In genomic region chr19:35468637-35469036, GRCh38 we compare ENCODE assay signal across 1 cellular context.
A peak's percentile ranks its signal among the peaks of the same experiment; 100 is the strongest.
TF ChIP-seq lines count a peak whose summit lies in the region.

No MANE protein-coding gene starts in this region.

TF ChIP-seq in HepG2, 621 proteins besides CTCF, POLR2A, EP300 and RAD21 (continues in another document):
- TF ChIP-seq NFIB (CRISPR knock-in tag; IDR thresholded peaks at IDR 0.05; ENCODE audit: borderline replicate concordance) = no peak
- TF ChIP-seq ZNF235 (CRISPR knock-in tag; IDR thresholded peaks at IDR 0.05; ENCODE audit: borderline replicate concordance) = no peak
- TF ChIP-seq, protein P1, sequence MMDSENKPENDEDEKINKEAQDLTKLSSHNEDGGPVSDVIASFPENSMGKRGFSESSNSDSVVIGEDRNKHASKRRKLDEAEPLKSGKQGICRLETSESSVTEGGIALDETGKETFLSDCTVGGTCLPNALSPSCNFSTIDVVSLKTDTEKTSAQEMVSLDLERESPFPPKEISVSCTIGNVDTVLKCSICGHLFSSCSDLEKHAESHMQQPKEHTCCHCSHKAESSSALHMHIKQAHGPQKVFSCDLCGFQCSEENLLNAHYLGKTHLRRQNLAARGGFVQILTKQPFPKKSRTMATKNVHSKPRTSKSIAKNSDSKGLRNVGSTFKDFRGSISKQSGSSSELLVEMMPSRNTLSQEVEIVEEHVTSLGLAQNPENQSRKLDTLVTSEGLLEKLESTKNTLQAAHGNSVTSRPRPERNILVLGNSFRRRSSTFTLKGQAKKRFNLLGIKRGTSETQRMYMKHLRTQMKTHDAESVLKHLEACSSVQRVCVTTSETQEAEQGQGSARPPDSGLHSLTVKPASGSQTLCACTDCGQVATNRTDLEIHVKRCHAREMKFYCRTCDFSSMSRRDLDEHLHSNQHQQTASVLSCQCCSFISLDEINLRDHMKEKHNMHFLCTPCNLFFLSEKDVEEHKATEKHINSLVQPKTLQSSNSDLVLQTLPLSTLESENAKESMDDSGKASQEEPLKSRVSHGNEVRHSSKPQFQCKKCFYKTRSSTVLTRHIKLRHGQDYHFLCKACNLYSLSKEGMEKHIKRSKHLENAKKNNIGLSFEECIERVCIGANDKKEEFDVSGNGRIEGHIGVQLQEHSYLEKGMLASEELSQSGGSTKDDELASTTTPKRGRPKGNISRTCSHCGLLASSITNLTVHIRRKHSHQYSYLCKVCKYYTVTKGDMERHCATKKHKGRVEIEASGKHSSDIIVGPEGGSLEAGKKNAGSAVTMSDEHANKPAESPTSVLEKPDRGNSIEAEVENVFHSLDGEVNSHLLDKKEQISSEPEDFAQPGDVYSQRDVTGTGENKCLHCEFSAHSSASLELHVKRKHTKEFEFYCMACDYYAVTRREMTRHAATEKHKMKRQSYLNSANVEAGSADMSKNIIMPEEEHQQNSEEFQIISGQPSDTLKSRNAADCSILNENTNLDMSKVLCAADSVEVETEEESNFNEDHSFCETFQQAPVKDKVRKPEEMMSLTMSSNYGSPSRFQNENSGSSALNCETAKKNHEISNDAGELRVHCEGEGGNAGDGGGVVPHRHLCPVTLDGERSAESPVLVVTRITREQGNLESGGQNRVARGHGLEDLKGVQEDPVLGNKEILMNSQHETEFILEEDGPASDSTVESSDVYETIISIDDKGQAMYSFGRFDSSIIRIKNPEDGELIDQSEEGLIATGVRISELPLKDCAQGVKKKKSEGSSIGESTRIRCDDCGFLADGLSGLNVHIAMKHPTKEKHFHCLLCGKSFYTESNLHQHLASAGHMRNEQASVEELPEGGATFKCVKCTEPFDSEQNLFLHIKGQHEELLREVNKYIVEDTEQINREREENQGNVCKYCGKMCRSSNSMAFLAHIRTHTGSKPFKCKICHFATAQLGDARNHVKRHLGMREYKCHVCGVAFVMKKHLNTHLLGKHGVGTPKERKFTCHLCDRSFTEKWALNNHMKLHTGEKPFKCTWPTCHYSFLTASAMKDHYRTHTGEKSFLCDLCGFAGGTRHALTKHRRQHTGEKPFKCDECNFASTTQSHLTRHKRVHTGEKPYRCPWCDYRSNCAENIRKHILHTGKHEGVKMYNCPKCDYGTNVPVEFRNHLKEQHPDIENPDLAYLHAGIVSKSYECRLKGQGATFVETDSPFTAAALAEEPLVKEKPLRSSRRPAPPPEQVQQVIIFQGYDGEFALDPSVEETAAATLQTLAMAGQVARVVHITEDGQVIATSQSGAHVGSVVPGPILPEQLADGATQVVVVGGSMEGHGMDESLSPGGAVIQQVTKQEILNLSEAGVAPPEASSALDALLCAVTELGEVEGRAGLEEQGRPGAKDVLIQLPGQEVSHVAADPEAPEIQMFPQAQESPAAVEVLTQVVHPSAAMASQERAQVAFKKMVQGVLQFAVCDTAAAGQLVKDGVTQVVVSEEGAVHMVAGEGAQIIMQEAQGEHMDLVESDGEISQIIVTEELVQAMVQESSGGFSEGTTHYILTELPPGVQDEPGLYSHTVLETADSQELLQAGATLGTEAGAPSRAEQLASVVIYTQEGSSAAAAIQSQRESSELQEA (CRISPR knock-in tag; IDR thresholded peaks at IDR 0.05; ENCODE audit: not compliant biosample characterization) = no peak
- TF ChIP-seq, protein P2, sequence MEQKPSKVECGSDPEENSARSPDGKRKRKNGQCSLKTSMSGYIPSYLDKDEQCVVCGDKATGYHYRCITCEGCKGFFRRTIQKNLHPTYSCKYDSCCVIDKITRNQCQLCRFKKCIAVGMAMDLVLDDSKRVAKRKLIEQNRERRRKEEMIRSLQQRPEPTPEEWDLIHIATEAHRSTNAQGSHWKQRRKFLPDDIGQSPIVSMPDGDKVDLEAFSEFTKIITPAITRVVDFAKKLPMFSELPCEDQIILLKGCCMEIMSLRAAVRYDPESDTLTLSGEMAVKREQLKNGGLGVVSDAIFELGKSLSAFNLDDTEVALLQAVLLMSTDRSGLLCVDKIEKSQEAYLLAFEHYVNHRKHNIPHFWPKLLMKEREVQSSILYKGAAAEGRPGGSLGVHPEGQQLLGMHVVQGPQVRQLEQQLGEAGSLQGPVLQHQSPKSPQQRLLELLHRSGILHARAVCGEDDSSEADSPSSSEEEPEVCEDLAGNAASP (CRISPR knock-in tag; IDR thresholded peaks at IDR 0.05; ENCODE audit: borderline replicate concordance) = peak; percentile 39; the same call in 1 of the 2 replicates
- peak; percentile 27; the same call in 1 of the 2 replicates for TF ChIP-seq GATAD2A (CRISPR knock-in tag; IDR thresholded peaks at IDR 0.05)
- 0 out of 2 replicates have a peak, but pooled peaks have one; percentile 30 for TF ChIP-seq ZNF772 (CRISPR knock-in tag; IDR thresholded peaks at IDR 0.05)
- peak; percentile 95 for TF ChIP-seq STAG1 (CRISPR knock-in tag; IDR thresholded peaks at IDR 0.05)
- peak; percentile 34; the same call in 1 of the 2 replicates for TF ChIP-seq KAT8 (CRISPR knock-in tag; IDR thresholded peaks at IDR 0.05)
- peak; percentile 76; the same call in 1 of the 2 replicates for TF ChIP-seq RXRB (CRISPR knock-in tag; IDR thresholded peaks at IDR 0.05; ENCODE audit: borderline replicate concordance)
- TF ChIP-seq ATAD3A (CRISPR knock-in tag; IDR thresholded peaks at IDR 0.05) = no peak
- TF ChIP-seq ZNF337 (CRISPR knock-in tag; IDR thresholded peaks at IDR 0.05; ENCODE audit: borderline replicate concordance, low read depth) = no peak
- TF ChIP-seq, protein P3, sequence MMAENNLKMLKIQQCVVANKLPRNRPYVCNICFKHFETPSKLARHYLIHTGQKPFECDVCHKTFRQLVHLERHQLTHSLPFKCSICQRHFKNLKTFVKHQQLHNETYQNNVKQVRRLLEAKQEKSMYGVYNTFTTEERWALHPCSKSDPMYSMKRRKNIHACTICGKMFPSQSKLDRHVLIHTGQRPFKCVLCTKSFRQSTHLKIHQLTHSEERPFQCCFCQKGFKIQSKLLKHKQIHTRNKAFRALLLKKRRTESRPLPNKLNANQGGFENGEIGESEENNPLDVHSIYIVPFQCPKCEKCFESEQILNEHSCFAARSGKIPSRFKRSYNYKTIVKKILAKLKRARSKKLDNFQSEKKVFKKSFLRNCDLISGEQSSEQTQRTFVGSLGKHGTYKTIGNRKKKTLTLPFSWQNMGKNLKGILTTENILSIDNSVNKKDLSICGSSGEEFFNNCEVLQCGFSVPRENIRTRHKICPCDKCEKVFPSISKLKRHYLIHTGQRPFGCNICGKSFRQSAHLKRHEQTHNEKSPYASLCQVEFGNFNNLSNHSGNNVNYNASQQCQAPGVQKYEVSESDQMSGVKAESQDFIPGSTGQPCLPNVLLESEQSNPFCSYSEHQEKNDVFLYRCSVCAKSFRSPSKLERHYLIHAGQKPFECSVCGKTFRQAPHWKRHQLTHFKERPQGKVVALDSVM (CRISPR knock-in tag; IDR thresholded peaks at IDR 0.05) = 0 out of 2 replicates have a peak, but pooled peaks have one; percentile 18
- TF ChIP-seq ZNF567 (CRISPR knock-in tag; IDR thresholded peaks at IDR 0.05; ENCODE audit: borderline replicate concordance) = no peak
- 0 out of 2 replicates have a peak, but pooled peaks have one; percentile 38 for TF ChIP-seq IRF2 (CRISPR knock-in tag; IDR thresholded peaks at IDR 0.05)
- no peak for TF ChIP-seq ZIK1 (CRISPR knock-in tag; IDR thresholded peaks at IDR 0.05; ENCODE audit: borderline replicate concordance, low read depth)
- TF ChIP-seq, protein P4, sequence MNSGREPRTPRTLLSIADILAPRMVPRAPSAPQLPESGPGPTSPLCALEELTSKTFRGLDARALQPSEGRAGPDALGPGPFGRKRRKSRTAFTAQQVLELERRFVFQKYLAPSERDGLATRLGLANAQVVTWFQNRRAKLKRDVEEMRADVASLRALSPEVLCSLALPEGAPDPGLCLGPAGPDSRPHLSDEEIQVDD (CRISPR knock-in tag; IDR thresholded peaks at IDR 0.05; ENCODE audit: borderline replicate concordance) = no peak
- TF ChIP-seq, protein P5, sequence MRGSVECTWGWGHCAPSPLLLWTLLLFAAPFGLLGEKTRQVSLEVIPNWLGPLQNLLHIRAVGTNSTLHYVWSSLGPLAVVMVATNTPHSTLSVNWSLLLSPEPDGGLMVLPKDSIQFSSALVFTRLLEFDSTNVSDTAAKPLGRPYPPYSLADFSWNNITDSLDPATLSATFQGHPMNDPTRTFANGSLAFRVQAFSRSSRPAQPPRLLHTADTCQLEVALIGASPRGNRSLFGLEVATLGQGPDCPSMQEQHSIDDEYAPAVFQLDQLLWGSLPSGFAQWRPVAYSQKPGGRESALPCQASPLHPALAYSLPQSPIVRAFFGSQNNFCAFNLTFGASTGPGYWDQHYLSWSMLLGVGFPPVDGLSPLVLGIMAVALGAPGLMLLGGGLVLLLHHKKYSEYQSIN (CRISPR knock-in tag; IDR thresholded peaks at IDR 0.05; ENCODE audit: borderline replicate concordance) = no peak
- no peak for TF ChIP-seq RAD51 (IDR thresholded peaks at IDR 0.05; ENCODE audit: borderline replicate concordance)
- peak; percentile 52; the same call in 1 of the 2 replicates for TF ChIP-seq KDM2A (CRISPR knock-in tag; IDR thresholded peaks at IDR 0.05; ENCODE audit: borderline replicate concordance, low read depth)
- no peak for TF ChIP-seq THAP11 (CRISPR knock-in tag; IDR thresholded peaks at IDR 0.05)
- TF ChIP-seq KLF16 (CRISPR knock-in tag; IDR thresholded peaks at IDR 0.05) = peak in 1 of 2 experiments; percentile 20; a peak in 1 of 4 replicates
- 0 out of 2 replicates have a peak, but pooled peaks have one; percentile 50 for TF ChIP-seq ZNF614 (CRISPR knock-in tag; IDR thresholded peaks at IDR 0.05; ENCODE audit: borderline replicate concordance)
- TF ChIP-seq, protein P6, sequence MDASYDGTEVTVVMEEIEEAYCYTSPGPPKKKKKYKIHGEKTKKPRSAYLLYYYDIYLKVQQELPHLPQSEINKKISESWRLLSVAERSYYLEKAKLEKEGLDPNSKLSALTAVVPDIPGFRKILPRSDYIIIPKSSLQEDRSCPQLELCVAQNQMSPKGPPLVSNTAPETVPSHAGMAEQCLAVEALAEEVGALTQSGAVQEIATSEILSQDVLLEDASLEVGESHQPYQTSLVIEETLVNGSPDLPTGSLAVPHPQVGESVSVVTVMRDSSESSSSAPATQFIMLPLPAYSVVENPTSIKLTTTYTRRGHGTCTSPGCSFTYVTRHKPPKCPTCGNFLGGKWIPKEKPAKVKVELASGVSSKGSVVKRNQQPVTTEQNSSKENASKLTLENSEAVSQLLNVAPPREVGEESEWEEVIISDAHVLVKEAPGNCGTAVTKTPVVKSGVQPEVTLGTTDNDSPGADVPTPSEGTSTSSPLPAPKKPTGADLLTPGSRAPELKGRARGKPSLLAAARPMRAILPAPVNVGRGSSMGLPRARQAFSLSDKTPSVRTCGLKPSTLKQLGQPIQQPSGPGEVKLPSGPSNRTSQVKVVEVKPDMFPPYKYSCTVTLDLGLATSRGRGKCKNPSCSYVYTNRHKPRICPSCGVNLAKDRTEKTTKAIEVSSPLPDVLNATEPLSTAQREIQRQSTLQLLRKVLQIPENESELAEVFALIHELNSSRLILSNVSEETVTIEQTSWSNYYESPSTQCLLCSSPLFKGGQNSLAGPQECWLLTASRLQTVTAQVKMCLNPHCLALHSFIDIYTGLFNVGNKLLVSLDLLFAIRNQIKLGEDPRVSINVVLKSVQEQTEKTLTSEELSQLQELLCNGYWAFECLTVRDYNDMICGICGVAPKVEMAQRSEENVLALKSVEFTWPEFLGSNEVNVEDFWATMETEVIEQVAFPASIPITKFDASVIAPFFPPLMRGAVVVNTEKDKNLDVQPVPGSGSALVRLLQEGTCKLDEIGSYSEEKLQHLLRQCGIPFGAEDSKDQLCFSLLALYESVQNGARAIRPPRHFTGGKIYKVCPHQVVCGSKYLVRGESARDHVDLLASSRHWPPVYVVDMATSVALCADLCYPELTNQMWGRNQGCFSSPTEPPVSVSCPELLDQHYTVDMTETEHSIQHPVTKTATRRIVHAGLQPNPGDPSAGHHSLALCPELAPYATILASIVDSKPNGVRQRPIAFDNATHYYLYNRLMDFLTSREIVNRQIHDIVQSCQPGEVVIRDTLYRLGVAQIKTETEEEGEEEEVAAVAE (CRISPR knock-in tag; IDR thresholded peaks at IDR 0.05; ENCODE audit: borderline replicate concordance) = 0 out of 2 replicates have a peak, but pooled peaks have one; percentile 24
- 0 out of 2 replicates have a peak, but pooled peaks have one; percentile 27 for TF ChIP-seq RARA (CRISPR knock-in tag; IDR thresholded peaks at IDR 0.05)
- no peak for TF ChIP-seq ZNF879 (CRISPR knock-in tag; IDR thresholded peaks at IDR 0.05)
- TF ChIP-seq BORCS8-MEF2B (CRISPR knock-in tag; IDR thresholded peaks at IDR 0.05) = peak; percentile 32; the same call in 1 of the 2 replicates
- TF ChIP-seq HIC2 (CRISPR knock-in tag; IDR thresholded peaks at IDR 0.05; ENCODE audit: low read depth) = peak; percentile 23; the same call in 1 of the 2 replicates
- TF ChIP-seq, protein P7, sequence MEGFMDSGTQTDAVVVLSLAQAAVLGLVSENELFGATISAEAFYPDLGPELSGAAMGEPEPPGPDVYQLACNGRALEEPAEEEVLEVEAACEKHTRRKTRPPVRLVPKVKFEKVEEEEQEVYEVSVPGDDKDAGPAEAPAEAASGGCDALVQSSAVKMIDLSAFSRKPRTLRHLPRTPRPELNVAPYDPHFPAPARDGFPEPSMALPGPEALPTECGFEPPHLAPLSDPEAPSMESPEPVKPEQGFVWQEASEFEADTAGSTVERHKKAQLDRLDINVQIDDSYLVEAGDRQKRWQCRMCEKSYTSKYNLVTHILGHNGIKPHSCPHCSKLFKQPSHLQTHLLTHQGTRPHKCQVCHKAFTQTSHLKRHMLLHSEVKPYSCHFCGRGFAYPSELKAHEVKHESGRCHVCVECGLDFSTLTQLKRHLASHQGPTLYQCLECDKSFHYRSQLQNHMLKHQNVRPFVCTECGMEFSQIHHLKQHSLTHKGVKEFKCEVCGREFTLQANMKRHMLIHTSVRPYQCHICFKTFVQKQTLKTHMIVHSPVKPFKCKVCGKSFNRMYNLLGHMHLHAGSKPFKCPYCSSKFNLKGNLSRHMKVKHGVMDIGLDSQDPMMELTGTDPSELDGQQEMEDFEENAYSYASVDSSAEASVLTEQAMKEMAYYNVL (CRISPR knock-in tag; IDR thresholded peaks at IDR 0.05; ENCODE audit: borderline replicate concordance) = no peak
- TF ChIP-seq ZNF350 (CRISPR knock-in tag; IDR thresholded peaks at IDR 0.05; ENCODE audit: borderline replicate concordance, low read depth) = 0 out of 2 replicates have a peak, but pooled peaks have one; percentile 31
- TF ChIP-seq SAP130 (CRISPR knock-in tag; IDR thresholded peaks at IDR 0.05; ENCODE audit: low read depth) = peak; percentile 39
- TF ChIP-seq MAZ (IDR thresholded peaks at IDR 0.05; ENCODE audit: borderline replicate concordance, low read depth, low read length) = no peak
- 0 out of 2 replicates have a peak, but pooled peaks have one; percentile 26 for TF ChIP-seq MAZ (CRISPR knock-in tag; IDR thresholded peaks at IDR 0.05; ENCODE audit: low read depth)
- TF ChIP-seq SMC3 (IDR thresholded peaks at IDR 0.05; ENCODE audit: low read length) = peak; percentile 96
- no peak for TF ChIP-seq NPAS2 (CRISPR knock-in tag; IDR thresholded peaks at IDR 0.05; ENCODE audit: borderline replicate concordance)
- TF ChIP-seq ZBTB38 (CRISPR knock-in tag; IDR thresholded peaks at IDR 0.05) = peak; percentile 43; the same call in 1 of the 2 replicates
- 0 out of 2 replicates have a peak, but pooled peaks have one; percentile 55 for TF ChIP-seq REPIN1 (CRISPR knock-in tag; IDR thresholded peaks at IDR 0.05; ENCODE audit: borderline replicate concordance, low read depth)
